Comparison of ENCODE assay signal across 8 cellular contexts in genomic region chr4:6422866-6423265, GRCh38. TPM values are rescaled to one million over a fixed set of nuclear protein-coding genes. Genes with fewer than 3 reads are reported as not detected.
"Had no signal": no experiment of that assay in that cellular context is flagged by ENCODE, and none has a peak within 500 bp of the region (broad histone marks: within the 10 kb centered on the region; RNA-seq: fewer than 3 reads in every experiment).

No MANE protein-coding gene starts in this region.

- ATAC-seq: HCT116, K562 had no signal

- H3K27ac ChIP-seq: GM23248 had no signal

- DNase-seq: GM23248, GOT3, H7, IMR-90, KG1 had no signal

- H3K9me3 ChIP-seq: HAP-1 had no signal

- H3K4me3 ChIP-seq: GM23248, HAP-1, K562 had no signal

- H3K36me3 ChIP-seq: HAP-1 had no signal

- H3K4me1 ChIP-seq: HAP-1 had no signal

RNA-seq across cellular contexts. Expression of gene PPP2R2C, which starts 49.5 kb away (rescaled TPM):
- total RNA-seq: GM23248, IMR-90 had no signal
